In genomic region chr17:28720247-28720996, GRCh38 we compare ENCODE assay signal across 8 cellular contexts. TPM values are rescaled to one million over a fixed set of nuclear protein-coding genes. Genes with fewer than 3 reads are reported as not detected.
DNase-seq lines count a peak whose midpoint lies in the region; ATAC-seq, FAIRE-seq and TF ChIP-seq lines count a peak whose summit lies in the region.

No MANE protein-coding gene starts in this region.

- H3K4me3 ChIP-seq in SJCRH30 (peak overlapping the region; percentile 96), ectodermal cell (ENCODE audit: insufficient read depth, low read depth, low read length) (peak overlapping the region; percentile 99), neural progenitor cell (peak overlapping the region; percentile 88)

- H3K36me3 Mint-ChIP-seq in neural progenitor cell, result peaks cover 30% of the 10 kb centered on the region

- H3K4me1 ChIP-seq in SJCRH30 (peaks cover 28% of the 10 kb centered on the region), ectodermal cell (ENCODE audit: control insufficient read depth, insufficient read depth, low read length) (peaks cover 46% of the 10 kb centered on the region), neural progenitor cell (peaks cover 46% of the 10 kb centered on the region)

- peak overlapping the region; percentile 97 for H3K4me3 Mint-ChIP-seq in neural progenitor cell

- FAIRE-seq in frontal cortex (lab: Jason Lieb, UNC), result no peak

- peaks cover 68% of the 10 kb centered on the region for H3K4me1 Mint-ChIP-seq in neural progenitor cell

- H3K27ac Mint-ChIP-seq in neural progenitor cell, result peak overlapping the region; percentile 97

- H3F3A ChIP-seq in neural progenitor cell (ENCODE audit: low read depth), result peaks cover 74% of the 10 kb centered on the region

- peak; percentile 41 for TF ChIP-seq CTCF in neural progenitor cell (IDR thresholded peaks at IDR 0.05)

- H3K4me2 ChIP-seq in neural progenitor cell, result peak overlapping the region; percentile 99

- H4K20me1 ChIP-seq in neural progenitor cell (ENCODE audit: low read depth), result peaks cover 55% of the 10 kb centered on the region

- H2AFZ ChIP-seq in neural progenitor cell (replicated peaks), result peak overlapping the region; percentile 28

- no peaks in the 10 kb centered on the region for H3K27me3 ChIP-seq in SJCRH30
- no peaks in the 10 kb centered on the region for H3K27me3 ChIP-seq in ectodermal cell (ENCODE audit: control insufficient read depth, insufficient read depth, low read length, poor library complexity, severe bottlenecking)
- no peaks in the 10 kb centered on the region for H3K27me3 ChIP-seq in neural progenitor cell

- ATAC-seq in HG03175 (IDR thresholded peaks at IDR 0.05; ENCODE audit: unreplicated experiment), result no peak

- WGBS in ectodermal cell, 2 experiments, result 1 to 2% methylated on average over 27 to 28 of the region's 30 CpGs

- H3K9me3 ChIP-seq in SJCRH30 (replicated peaks) (no peaks in the 10 kb centered on the region), ectodermal cell (ENCODE audit: control insufficient read depth, low read length) (no peaks in the 10 kb centered on the region), neural progenitor cell (ENCODE audit: low read depth) (no peaks in the 10 kb centered on the region)

- H3K27ac ChIP-seq in SJCRH30 (peak overlapping the region; percentile 89), ectodermal cell (ENCODE audit: insufficient read depth, low read depth, low read length, poor library complexity, severe bottlenecking) (peak overlapping the region; percentile 76), neural progenitor cell (peak overlapping the region; percentile 19)

- DNase-seq in DMS 273 (lab: John Stamatoyannopoulos, UW; ENCODE audit: unreplicated experiment), result peak; percentile 56
- DNase-seq in DMS 273 treated with DMSO at 0.1 percent for 48 hours (lab: John Stamatoyannopoulos, UW), result no peak
- no peak for DNase-seq in SJCRH30
- no peak for DNase-seq in neural progenitor cell (ENCODE audit: low spot score)
- no peak for DNase-seq in frontal cortex (ENCODE audit: low spot score in 2 of 2)
- DNase-seq in putamen (ENCODE audit: low spot score), result no peak

- H3K9ac ChIP-seq in neural progenitor cell, result peak overlapping the region; percentile 87

- peaks cover 6% of the 10 kb centered on the region for H3K27me3 Mint-ChIP-seq in neural progenitor cell (ENCODE audit: insufficient read depth, low read depth)

- peaks cover 50% of the 10 kb centered on the region for H3K36me3 ChIP-seq in SJCRH30
- peaks cover 28% of the 10 kb centered on the region for H3K36me3 ChIP-seq in ectodermal cell (ENCODE audit: control insufficient read depth, insufficient read depth, low read length)
- peaks cover 7% of the 10 kb centered on the region for H3K36me3 ChIP-seq in neural progenitor cell

- H3K9me3 Mint-ChIP-seq in neural progenitor cell, result no peaks in the 10 kb centered on the region

- peaks cover 71% of the 10 kb centered on the region for H3K79me2 ChIP-seq in neural progenitor cell (ENCODE audit: low read depth)

RNA-seq across cellular contexts. Expression of gene RPL23A, which starts 0.6 kb away (rescaled TPM):
- total RNA-seq in SJCRH30 (2014; rRNA removed; shearing (Covaris generic)), result 1,716 and 1,788 TPM in 2 replicates
- polyA plus RNA-seq in ectodermal cell (2013, experiment 1 of 4), result 1,725 TPM
- 1,692 TPM for polyA plus RNA-seq in ectodermal cell (2013, experiment 2 of 4)
- polyA plus RNA-seq in ectodermal cell (2013, experiment 3 of 4), result 2,280 TPM
- polyA plus RNA-seq in ectodermal cell (2013, experiment 4 of 4), result 2,403 TPM
- total RNA-seq in neural progenitor cell (ENCODE audit: low replicate concordance), result 581 and 932 TPM in 2 replicates
- total RNA-seq in frontal cortex, result 436 TPM

RNA-seq across cellular contexts. Expression of gene RAB34, which starts 2.8 kb away (rescaled TPM):
- 191 and 201 TPM in 2 replicates for total RNA-seq in SJCRH30 (2014; rRNA removed; shearing (Covaris generic))
- polyA plus RNA-seq in ectodermal cell (2013, experiment 1 of 4), result 98.2 TPM
- 95.9 TPM for polyA plus RNA-seq in ectodermal cell (2013, experiment 2 of 4)
- 94.5 TPM for polyA plus RNA-seq in ectodermal cell (2013, experiment 3 of 4)
- 94.6 TPM for polyA plus RNA-seq in ectodermal cell (2013, experiment 4 of 4)
- 82.8 and 133 TPM in 2 replicates for total RNA-seq in neural progenitor cell (ENCODE audit: low replicate concordance)
- total RNA-seq in frontal cortex, result 12.2 TPM

RNA-seq across cellular contexts. Expression of gene TLCD1, which starts 5.6 kb away (rescaled TPM):
- 7.5 and 10.0 TPM in 2 replicates for total RNA-seq in SJCRH30 (2014; rRNA removed; shearing (Covaris generic))
- 12.6 TPM for polyA plus RNA-seq in ectodermal cell (2013, experiment 1 of 4)
- polyA plus RNA-seq in ectodermal cell (2013, experiment 2 of 4), result 13.5 TPM
- 12.7 TPM for polyA plus RNA-seq in ectodermal cell (2013, experiment 3 of 4)
- polyA plus RNA-seq in ectodermal cell (2013, experiment 4 of 4), result 11.8 TPM
- total RNA-seq in neural progenitor cell (ENCODE audit: low replicate concordance) (10.0 and 13.4 TPM in 2 replicates), frontal cortex (under 0.01 TPM)

RNA-seq across cellular contexts. Expression of gene NEK8, which starts 8.2 kb away (rescaled TPM):
- total RNA-seq in SJCRH30 (2014; rRNA removed; shearing (Covaris generic)), result 1.7 and 2.6 TPM in 2 replicates
- 12.2 TPM for polyA plus RNA-seq in ectodermal cell (2013, experiment 1 of 4)
- polyA plus RNA-seq in ectodermal cell (2013, experiment 2 of 4), result 11.3 TPM
- polyA plus RNA-seq in ectodermal cell (2013, experiment 3 of 4), result 6.1 TPM
- 8.4 TPM for polyA plus RNA-seq in ectodermal cell (2013, experiment 4 of 4)
- total RNA-seq in neural progenitor cell (ENCODE audit: low replicate concordance) (3.7 and 9.2 TPM in 2 replicates), frontal cortex (0.82 TPM)

RNA-seq across cellular contexts. Expression of gene PROCA1, which starts 8.7 kb away (rescaled TPM):
- total RNA-seq in SJCRH30 (2014; rRNA removed; shearing (Covaris generic)), result 5.4 and 7.0 TPM in 2 replicates
- polyA plus RNA-seq in ectodermal cell (2013, experiment 1 of 4), result 28.7 TPM
- polyA plus RNA-seq in ectodermal cell (2013, experiment 2 of 4), result 21.6 TPM
- 24.4 TPM for polyA plus RNA-seq in ectodermal cell (2013, experiment 3 of 4)
- 24.0 TPM for polyA plus RNA-seq in ectodermal cell (2013, experiment 4 of 4)
- 12.5 and 32.7 TPM in 2 replicates for total RNA-seq in neural progenitor cell (ENCODE audit: low replicate concordance)
- 2.9 TPM for total RNA-seq in frontal cortex

Comparison
In these comparisons a context has a peak if more than half of its experiments do, and no peak if none do; other contexts are left out.
1. H3K27ac ChIP-seq: peak in every context shown above with its lines; median percentile 89 in SJCRH30; 76 in ectodermal cell; 19 in neural progenitor cell.